In genomic region chr7:150513758-150514157, GRCh38 we compare ENCODE assay signal across 18 cellular contexts. TPM values are rescaled to one million over a fixed set of nuclear protein-coding genes. Genes with fewer than 3 reads are reported as not detected.
DNase-seq lines count a peak whose midpoint lies in the region; ATAC-seq and TF ChIP-seq lines count a peak whose summit lies in the region.
"Had no signal": no experiment of that assay in that cellular context is flagged by ENCODE, and none has a peak within 500 bp of the region (broad histone marks: within the 10 kb centered on the region; RNA-seq: fewer than 3 reads in every experiment).

No MANE protein-coding gene starts in this region.

- H3K9me3 Mint-ChIP-seq in activated naive CD8-positive, alpha-beta T cell (ENCODE audit: low read depth) = peaks cover 13% of the 10 kb centered on the region

- H3K27ac ChIP-seq in heart right ventricle (peak overlapping the region; percentile 60 to 95 (median 80)), muscle layer of duodenum (ENCODE audit: low read length) (peak overlapping the region; percentile 76), uterus (peak overlapping the region; percentile 48 to 81)
- H3K27ac ChIP-seq: SJCRH30 had no signal

- peaks cover 0 to 4% (median 0%) of the 10 kb centered on the region in 11 donors for H3K9me3 ChIP-seq in heart right ventricle
- H3K9me3 ChIP-seq in muscle layer of duodenum (ENCODE audit: control insufficient read depth in 1 of 2, low read length in 2 of 2) = peaks cover 0 to 9% of the 10 kb centered on the region in 2 donors
- H3K9me3 ChIP-seq in uterus = no peaks in the 10 kb centered on the region
- H3K9me3 ChIP-seq: ascending aorta, SJCRH30 had no signal

- H3K36me3 Mint-ChIP-seq in activated naive CD8-positive, alpha-beta T cell = no peaks in the 10 kb centered on the region

- H3K27me3 Mint-ChIP-seq in activated naive CD8-positive, alpha-beta T cell = no peaks in the 10 kb centered on the region

- intact Hi-C loops in heart right ventricle (cut with DNase I) = loop anchor here in 1 of 10 donors (10.0 kb wide), 1 partner anchor 241 kb away; no protein-coding TSS in a partner anchor
- intact Hi-C loops in Right ventricle myocardium inferior (cut with DNase I) = loop anchor here (2.0 kb wide), 1 partner anchor 63 kb away; the partner anchor contains the start of gene GIMAP8
- intact Hi-C loops in uterus (cut with DNase I; ENCODE audit: low total_unique reads) = no loop called here

- peak overlapping the region in 6 of 10 donors; percentile 41 to 68 (median 61) for H3K4me3 ChIP-seq in heart right ventricle
- H3K4me3 ChIP-seq in muscle layer of duodenum (ENCODE audit: low read depth in 1 of 2, low read length in 2 of 2) = no peak overlapping the region
- no peak overlapping the region for H3K4me3 ChIP-seq in uterus
- H3K4me3 ChIP-seq: SJCRH30 had no signal

- peak overlapping the region; percentile 99 for H3K27ac Mint-ChIP-seq in activated naive CD8-positive, alpha-beta T cell
- H3K27ac Mint-ChIP-seq: nephron progenitor cell had no signal

- peak overlapping the region; percentile 99 for H3K4me3 Mint-ChIP-seq in activated naive CD8-positive, alpha-beta T cell
- H3K4me3 Mint-ChIP-seq: nephron progenitor cell had no signal

- no peak for TF ChIP-seq CTCF in heart right ventricle (IDR thresholded peaks at IDR 0.05)
- no peak for TF ChIP-seq CTCF in uterus (IDR thresholded peaks at IDR 0.05)

- DNase-seq in heart right ventricle = no peak
- DNase-seq in Right ventricle myocardium inferior (ENCODE audit: missing footprints) = no peak
- DNase-seq in uterus = no peak
- DNase-seq in DMS 273 (lab: John Stamatoyannopoulos, UW; ENCODE audit: unreplicated experiment) = no peak
- DNase-seq in nucleus accumbens (lab: John Stamatoyannopoulos, UW) = no peak
- DNase-seq: AML-193; GOT3; IMR-90; NCI-H1105 treated with DMSO at 0.1 percent for 48 hours; nephron progenitor cell; NK-92 treated with Interleukin-12 subunit alpha and Interleukin-12 subunit beta, amount 100 ng/mL, for 24 hours; SJCRH30; stimulated activated naive CD4-positive, alpha-beta T cell had no signal

- H3K4me1 ChIP-seq in heart right ventricle (peaks cover 0 to 25% (median 3%) of the 10 kb centered on the region in 9 donors), muscle layer of duodenum (ENCODE audit: control insufficient read depth in 1 of 2, insufficient read depth in 2 of 2, low read length in 2 of 2) (no peaks in the 10 kb centered on the region), uterus (no peaks in the 10 kb centered on the region)
- H3K4me1 ChIP-seq: ascending aorta, SJCRH30 had no signal

- ATAC-seq in heart right ventricle (no peak), Right ventricle myocardium inferior (no peak), GM19023 (IDR thresholded peaks at IDR 0.05; ENCODE audit: unreplicated experiment) (no peak)

- 95 to 96% methylated on average over 17 of the region's 17 CpGs for WGBS in heart right ventricle, 2 donors

- H3K4me1 Mint-ChIP-seq in activated naive CD8-positive, alpha-beta T cell (ENCODE audit: low read depth) = peaks cover 74% of the 10 kb centered on the region
- H3K4me1 Mint-ChIP-seq: nephron progenitor cell had no signal

- no peaks in the 10 kb centered on the region for H3K36me3 ChIP-seq in heart right ventricle
- no peaks in the 10 kb centered on the region for H3K36me3 ChIP-seq in muscle layer of duodenum (ENCODE audit: control insufficient read depth in 1 of 2, insufficient read depth in 2 of 2, low read length in 2 of 2)
- no peaks in the 10 kb centered on the region for H3K36me3 ChIP-seq in uterus
- H3K36me3 ChIP-seq: ascending aorta, SJCRH30 had no signal

- H3K27me3 ChIP-seq in heart right ventricle = no peaks in the 10 kb centered on the region
- H3K27me3 ChIP-seq in muscle layer of duodenum (ENCODE audit: low read depth, low read length) = no peaks in the 10 kb centered on the region
- H3K27me3 ChIP-seq in uterus = no peaks in the 10 kb centered on the region
- H3K27me3 ChIP-seq: ascending aorta had no signal

- TF ChIP-seq POLR2A in uterus (IDR thresholded peaks at IDR 0.05) = no peak

RNA-seq across cellular contexts. Expression of gene GIMAP7, which starts 0.9 kb away (rescaled TPM):
- total RNA-seq in heart right ventricle (10 to 100 TPM in 6 of 10 donors, 1 to 10 TPM in 4; 7.5 to 41.2 (median 19.6) TPM), Right ventricle myocardium inferior (21.4 TPM), uterus (10 to 100 TPM; 14.6 to 70.8 (median 28.8) TPM)
- polyA plus RNA-seq in heart right ventricle = 10 to 100 TPM; 43.9 to 77.5 TPM
- total RNA-seq: fibroblast of lung, IMR-90, SJCRH30 had no signal
- polyA plus RNA-seq: fibroblast of lung, IMR-90 had no signal

RNA-seq across cellular contexts. Expression of gene GIMAP4, which starts 53.4 kb away (rescaled TPM):
- total RNA-seq in heart right ventricle = 10 to 100 TPM; 19.7 to 68.6 (median 31.0) TPM
- polyA plus RNA-seq in heart right ventricle = 10 to 100 TPM; 39.0 to 50.8 TPM
- total RNA-seq in Right ventricle myocardium inferior = 38.4 TPM
- 100 to 1,000 TPM in 1 of 4 donors, 10 to 100 TPM in 3; 39.0 to 116 (median 75.7) TPM for total RNA-seq in uterus
- total RNA-seq: fibroblast of lung, IMR-90, SJCRH30 had no signal
- polyA plus RNA-seq: fibroblast of lung, IMR-90 had no signal

Comparison
In these comparisons a context has a peak if more than half of its experiments do, and no peak if none do; other contexts are left out.
1. H3K4me3 ChIP-seq: peak in heart right ventricle (6 of 10); none in muscle layer of duodenum (0 of 2) and uterus (0 of 2).
2. Peak in every context shown above with its lines, with median percentiles within 50 percentile points of each other: H3K27ac ChIP-seq.